9 cellular contexts compared by ENCODE assay signal in the genomic region with DNA sequence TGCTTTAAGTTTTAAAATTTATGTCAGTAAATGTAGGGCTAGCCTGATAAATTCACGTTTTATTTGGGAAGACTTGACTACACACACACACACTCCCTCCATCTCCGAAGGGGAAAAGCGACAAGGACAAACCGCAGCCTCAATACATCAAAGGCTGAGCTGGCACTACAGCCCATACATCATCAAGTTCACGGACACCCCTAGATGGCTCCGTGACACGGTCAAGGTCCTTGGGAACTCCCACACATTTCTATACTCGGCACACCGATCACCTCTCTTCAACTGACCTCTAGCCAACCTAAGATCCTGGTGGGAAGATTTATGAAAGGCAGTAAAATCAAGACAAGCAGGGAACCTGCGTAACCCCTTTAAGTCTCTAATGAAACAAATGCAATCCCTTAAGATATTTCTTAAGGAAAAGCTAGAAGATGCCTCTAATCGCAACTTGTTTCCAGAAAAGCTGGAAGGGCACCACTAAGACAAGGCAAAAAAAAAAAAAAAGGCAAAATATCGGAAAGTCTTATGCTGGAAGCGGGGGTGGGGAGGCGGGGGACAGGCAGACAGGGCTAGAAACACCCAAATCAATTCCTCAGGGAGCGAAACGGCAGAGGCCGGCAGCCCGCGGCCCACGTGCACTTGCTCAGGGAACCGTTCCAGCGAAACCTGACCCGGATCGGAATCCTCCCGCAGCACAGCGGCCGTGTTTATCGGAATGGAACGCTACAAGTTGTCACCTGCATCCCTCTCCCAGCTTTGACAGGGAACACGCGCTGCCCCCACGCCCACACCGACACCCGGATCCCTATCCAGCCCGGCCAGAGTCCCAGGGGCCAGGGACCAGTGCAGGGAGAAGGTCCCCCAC. TPM values are rescaled to one million over a fixed set of nuclear protein-coding genes. Genes with fewer than 3 reads are reported as not detected.
DNase-seq lines count a peak whose midpoint lies in the region; ATAC-seq and TF ChIP-seq lines count a peak whose summit lies in the region.
"Had no signal": no experiment of that assay in that cellular context is flagged by ENCODE, and none has a peak within 500 bp of the region (broad histone marks: within the 10 kb centered on the region; RNA-seq: fewer than 3 reads in every experiment).

No MANE protein-coding gene starts in this region.

- H3K9ac ChIP-seq in BLaER1 (no peak overlapping the region), HUES64 (ENCODE audit: low read depth, low read length) (no peak overlapping the region)

- H3K4me3 ChIP-seq in BLaER1: peak overlapping the region; percentile 73
- H3K4me3 ChIP-seq in HUES64 (ENCODE audit: low read length): peak overlapping the region; percentile 37
- peak overlapping the region; percentile 68 for H3K4me3 ChIP-seq in astrocyte of the cerebellum (ENCODE audit: low read depth, low read length)
- H3K4me3 ChIP-seq in sigmoid colon: peak overlapping the region; percentile 55 to 76 (median 62)
- H3K4me3 ChIP-seq in HAP-1: no peak overlapping the region

- H3K4me2 ChIP-seq in BLaER1: peak overlapping the region; percentile 98

- intact Hi-C loops in sigmoid colon (cut with DNase I): loop anchor here (10.0 kb wide), 1 partner anchor 374 kb away; no protein-coding TSS in a partner anchor

- H4K20me1 ChIP-seq in BLaER1: no peaks in the 10 kb centered on the region

- H3K36me3 ChIP-seq in BLaER1 (no peaks in the 10 kb centered on the region), HUES64 (ENCODE audit: insufficient read depth, low read length) (no peaks in the 10 kb centered on the region), sigmoid colon (no peaks in the 10 kb centered on the region), HAP-1 (replicated peaks) (no peaks in the 10 kb centered on the region)

- no peak for TF ChIP-seq EP300 in sigmoid colon (IDR thresholded peaks at IDR 0.05)

- no peak for ATAC-seq in activated CD4-positive, CD25-positive, alpha-beta regulatory T cell treated with anti-CD3 and anti-CD28 coated beads, Interleukin-2, amount 50 U/mL, for 24 hours
- ATAC-seq: HCT116 had no signal

- H3K4me1 ChIP-seq in BLaER1 (peaks cover 21% of the 10 kb centered on the region), HUES64 (ENCODE audit: insufficient read depth, low read length) (no peaks in the 10 kb centered on the region), sigmoid colon (peaks cover 0 to 29% (median 19%) of the 10 kb centered on the region in 4 donors), HAP-1 (no peaks in the 10 kb centered on the region)

- H3K27me3 ChIP-seq in BLaER1: peaks cover 52% of the 10 kb centered on the region
- peaks cover 81% of the 10 kb centered on the region for H3K27me3 ChIP-seq in HUES64 (ENCODE audit: insufficient read depth, low read length)
- H3K27me3 ChIP-seq in sigmoid colon: no peaks in the 10 kb centered on the region
- H3K27me3 ChIP-seq in HAP-1 (ENCODE audit: low read depth): peaks cover 48% of the 10 kb centered on the region

- TF ChIP-seq POLR2A in sigmoid colon (IDR thresholded peaks at IDR 0.05): no peak

- WGBS in HUES64: 6% methylated on average over 35 of the region's 35 CpGs
- 1 to 5% methylated on average over 35 of the region's 35 CpGs for WGBS in sigmoid colon, 2 donors

- H3K27ac ChIP-seq in BLaER1 (no peak overlapping the region), HUES64 (ENCODE audit: low read depth, low read length) (no peak overlapping the region), sigmoid colon (peak overlapping the region; percentile 77 to 88 (median 82))

- no peak for DNase-seq in astrocyte of the cerebellum (ENCODE audit: low read depth)
- peak; percentile 40 for DNase-seq in iPS-NIHi7 (ENCODE audit: extremely low spot score)
- peak; percentile 79 for DNase-seq in sigmoid colon
- no peak for DNase-seq in HAP-1 (ENCODE audit: low spot score in 2 of 2)
- no peak for DNase-seq in COR-L47 (lab: John Stamatoyannopoulos, UW)

- no peaks in the 10 kb centered on the region for H3K9me3 ChIP-seq in BLaER1
- H3K9me3 ChIP-seq in HUES64 (ENCODE audit: insufficient read depth, low read depth, low read length): no peaks in the 10 kb centered on the region
- H3K9me3 ChIP-seq in sigmoid colon: no peaks in the 10 kb centered on the region
- H3K9me3 ChIP-seq in HAP-1: no peaks in the 10 kb centered on the region

- in situ Hi-C loops in astrocyte of the cerebellum (cut with HindIII; ENCODE audit: low sequenced_read_pairs) (no loop called here), HAP-1 (cut with MboI; ENCODE audit: low sequenced_read_pairs) (no loop called here)

- TF ChIP-seq CTCF in astrocyte of the cerebellum (IDR thresholded peaks at IDR 0.05; ENCODE audit: low read depth, low read length, missing control alignments) (no peak), sigmoid colon (IDR thresholded peaks at IDR 0.05) (no peak)

RNA-seq across cellular contexts. Expression of gene ARHGAP20, which starts 1.5 kb away (rescaled TPM):
- polyA plus RNA-seq in HUES64 (2013, experiment 1 of 2): 0.20 TPM
- polyA plus RNA-seq in HUES64 (2013, experiment 2 of 2): 0.06 TPM
- 1 to 10 TPM; 2.2 to 5.3 (median 4.3) TPM for total RNA-seq in sigmoid colon
- polyA plus RNA-seq in sigmoid colon: 1 to 10 TPM in 1 of 3 donors, under 1 TPM in 2; 0.69 to 1.2 (median 0.70) TPM

Comparison
In these comparisons a context has a peak if more than half of its experiments do, and no peak if none do; other contexts are left out.
1. H3K27ac ChIP-seq: peak in sigmoid colon (4 of 4); none in BLaER1 (single experiment) and HUES64 (single experiment).
2. DNase-seq: peak in iPS-NIHi7 (single experiment) and sigmoid colon (single experiment); none in astrocyte of the cerebellum (single experiment), HAP-1 (0 of 2) and COR-L47 (single experiment).